In genomic region chr7:86453454-86453853, GRCh38 we compare ENCODE assay signal across 11 cellular contexts.
DNase-seq lines count a peak whose midpoint lies in the region; ATAC-seq and TF ChIP-seq lines count a peak whose summit lies in the region.
"Had no signal": no experiment of that assay in that cellular context is flagged by ENCODE, and none has a peak within 500 bp of the region (broad histone marks: within the 10 kb centered on the region; RNA-seq: fewer than 3 reads in every experiment).

No MANE protein-coding gene starts in this region.

- DNase-seq in GM23338 (ENCODE audit: low spot score) (no peak), NCI-H1417 (lab: John Stamatoyannopoulos, UW) (peak in 2 of 3 experiments; percentile 41 to 82), WTC11 (ENCODE audit: low spot score) (no peak), HEK293T (ENCODE audit: extremely low spot score) (no peak), AML-193 (lab: John Stamatoyannopoulos, UW) (no peak)
- no peak for DNase-seq in stimulated activated CD4-positive, alpha-beta T cell treated with anti-CD3 and anti-CD28 coated beads, Interleukin-4, amount 100 ng/mL, for 24 hours
- DNase-seq: CD4-positive, CD25-positive, alpha-beta regulatory T cell; DMS53; H7 had no signal

- POLR2A ChIA-PET in WTC11 (lab: Charles Lee) (no interaction called here), HEK293T (lab: Yijun Ruan, JAX) (no interaction called here)

- H3K4me2 ChIP-seq in GM23338: no peak overlapping the region
- H3K4me2 ChIP-seq: A549 had no signal

- no peak for ATAC-seq in GM23338
- ATAC-seq in WTC11: peak; percentile 53; the same call in 1 of the 2 replicates
- ATAC-seq: A549 had no signal

- H3K27me3 Mint-ChIP-seq in GM23338 (ENCODE audit: insufficient read depth, low read depth, poor library complexity) (peaks cover 2% of the 10 kb centered on the region), WTC11 (ENCODE audit: low read depth) (no peaks in the 10 kb centered on the region)
- H3K27me3 Mint-ChIP-seq: CD4-positive, CD25-positive, alpha-beta regulatory T cell; IgD-negative memory B cell had no signal

- H4K20me1 ChIP-seq in GM23338 (replicated peaks; ENCODE audit: insufficient read depth): no peaks in the 10 kb centered on the region

- no peak overlapping the region for H3K27ac ChIP-seq in GM23338 (ENCODE audit: low read depth)
- H3K27ac ChIP-seq: A549 had no signal

- no peaks in the 10 kb centered on the region for H3K79me2 ChIP-seq in GM23338 (replicated peaks; ENCODE audit: insufficient read depth)

- H3K4me1 Mint-ChIP-seq in GM23338 (peaks cover 21% of the 10 kb centered on the region), WTC11 (peaks cover 27% of the 10 kb centered on the region)
- H3K4me1 Mint-ChIP-seq: CD4-positive, CD25-positive, alpha-beta regulatory T cell; IgD-negative memory B cell had no signal

- CTCF ChIA-PET in WTC11 (lab: Charles Lee) (interaction anchor here (1.5 kb wide), 1 partner anchor 16 kb away, joined by 5 read pairs; no protein-coding TSS in a partner anchor), HEK293T (lab: Yijun Ruan, JAX) (interaction anchor here (0.6 to 1.6 kb wide), 2 partner anchors 16 to 303 kb away, joined by 3 to 4 read pairs; no protein-coding TSS in a partner anchor)

- no peak overlapping the region for H3K4me3 ChIP-seq in GM23338
- H3K4me3 ChIP-seq: A549 had no signal

- H3F3A ChIP-seq in GM23338 (replicated peaks; ENCODE audit: low read depth): no peaks in the 10 kb centered on the region

- TF ChIP-seq CTCF in GM23338 (conservative IDR thresholded peaks at IDR 0.05; ENCODE audit: low read depth in 2 of 2): no peak
- TF ChIP-seq CTCF in WTC11 (IDR thresholded peaks at IDR 0.05): no peak

- H3K27me3 ChIP-seq in GM23338 (ENCODE audit: insufficient read depth): no peaks in the 10 kb centered on the region

- H3K36me3 Mint-ChIP-seq in GM23338 (ENCODE audit: low read depth) (no peaks in the 10 kb centered on the region), WTC11 (no peaks in the 10 kb centered on the region)
- H3K36me3 Mint-ChIP-seq: CD4-positive, CD25-positive, alpha-beta regulatory T cell; IgD-negative memory B cell had no signal

- H3K9me2 ChIP-seq in GM23338 (ENCODE audit: insufficient read depth): no peaks in the 10 kb centered on the region

- peaks cover 12% of the 10 kb centered on the region; the same call in 1 of the 2 replicates for H3K4me1 ChIP-seq in GM23338 (ENCODE audit: insufficient read depth)
- H3K4me1 ChIP-seq: A549 had no signal

- H3K36me3 ChIP-seq in GM23338 (ENCODE audit: insufficient read depth): no peaks in the 10 kb centered on the region

- peak overlapping the region; percentile 25; the same call in 1 of the 2 replicates for H2AFZ ChIP-seq in GM23338

- H3K27ac Mint-ChIP-seq in GM23338 (no peak overlapping the region), WTC11 (no peak overlapping the region)
- H3K27ac Mint-ChIP-seq: CD4-positive, CD25-positive, alpha-beta regulatory T cell; IgD-negative memory B cell had no signal

- H3K4me3 Mint-ChIP-seq in GM23338 (no peak overlapping the region), WTC11 (no peak overlapping the region)
- H3K4me3 Mint-ChIP-seq: CD4-positive, CD25-positive, alpha-beta regulatory T cell; IgD-negative memory B cell had no signal

- H3K9me3 Mint-ChIP-seq in GM23338: no peaks in the 10 kb centered on the region; the same call in 2 of the 3 replicates
- no peaks in the 10 kb centered on the region for H3K9me3 Mint-ChIP-seq in WTC11

TF ChIP-seq in GM23338, 12 proteins besides CTCF, POLR2A, EP300 and RAD21 (continues in another document):
- TF ChIP-seq ETS1 (IDR thresholded peaks at IDR 0.05) (no peak), EZH2phosphoT487 (IDR thresholded peaks at IDR 0.05; ENCODE audit: unreplicated experiment) (no peak), STAT1 (IDR thresholded peaks at IDR 0.05; ENCODE audit: unreplicated experiment) (no peak)

TF ChIP-seq in WTC11, 78 proteins besides CTCF, POLR2A, EP300 and RAD21 (continues in another document):
- TF ChIP-seq RELA (CRISPR knock-in tag; IDR thresholded peaks at IDR 0.05; ENCODE audit: borderline replicate concordance) (no peak), FOXK1 (CRISPR knock-in tag; IDR thresholded peaks at IDR 0.05) (no peak), E2F5 (CRISPR knock-in tag; IDR thresholded peaks at IDR 0.05) (no peak), USF1 (CRISPR knock-in tag; IDR thresholded peaks at IDR 0.05) (no peak), EMX1 (CRISPR knock-in tag; IDR thresholded peaks at IDR 0.05) (no peak), ZBTB43 (CRISPR knock-in tag; IDR thresholded peaks at IDR 0.05) (no peak), PRRX2 (CRISPR knock-in tag; IDR thresholded peaks at IDR 0.05) (no peak), ESRRA (CRISPR knock-in tag; IDR thresholded peaks at IDR 0.05; ENCODE audit: borderline replicate concordance) (no peak)

TF ChIP-seq in HEK293T, 16 proteins besides CTCF, POLR2A, EP300 and RAD21:
- TF ChIP-seq FOXM1 (IDR thresholded peaks at IDR 0.05; ENCODE audit: borderline replicate concordance): no peak
- TF ChIP-seq ZNF384 (IDR thresholded peaks at IDR 0.05): no peak
- no peak for TF ChIP-seq CTBP1 (IDR thresholded peaks at IDR 0.05; ENCODE audit: borderline replicate concordance)
- TF ChIP-seq TARDBP (IDR thresholded peaks at IDR 0.05): no peak
- TF ChIP-seq L3MBTL2 (conservative IDR thresholded peaks at IDR 0.05): no peak
- no peak for TF ChIP-seq FOXA1 (IDR thresholded peaks at IDR 0.05)
- TF ChIP-seq BHLHE40 (IDR thresholded peaks at IDR 0.05; ENCODE audit: borderline replicate concordance): no peak
- TF ChIP-seq NFRKB (IDR thresholded peaks at IDR 0.05): no peak
- TF ChIP-seq SP1 (IDR thresholded peaks at IDR 0.05): no peak
- TF ChIP-seq ELF4 (IDR thresholded peaks at IDR 0.05): no peak
- no peak for TF ChIP-seq LEF1 (IDR thresholded peaks at IDR 0.05; ENCODE audit: borderline replicate concordance)

Comparison
In these comparisons a context has a peak if more than half of its experiments do, and no peak if none do; other contexts are left out.
1. DNase-seq: peak in NCI-H1417 (2 of 3); none in GM23338 (single experiment), WTC11 (single experiment), HEK293T (single experiment), stimulated activated CD4-positive, alpha-beta T cell treated with anti-CD3 and anti-CD28 coated beads, Interleukin-4, amount 100 ng/mL, for 24 hours (single experiment) and AML-193 (0 of 2).